Comparison of ENCODE assay signal across 1 cellular context in the genomic region with DNA sequence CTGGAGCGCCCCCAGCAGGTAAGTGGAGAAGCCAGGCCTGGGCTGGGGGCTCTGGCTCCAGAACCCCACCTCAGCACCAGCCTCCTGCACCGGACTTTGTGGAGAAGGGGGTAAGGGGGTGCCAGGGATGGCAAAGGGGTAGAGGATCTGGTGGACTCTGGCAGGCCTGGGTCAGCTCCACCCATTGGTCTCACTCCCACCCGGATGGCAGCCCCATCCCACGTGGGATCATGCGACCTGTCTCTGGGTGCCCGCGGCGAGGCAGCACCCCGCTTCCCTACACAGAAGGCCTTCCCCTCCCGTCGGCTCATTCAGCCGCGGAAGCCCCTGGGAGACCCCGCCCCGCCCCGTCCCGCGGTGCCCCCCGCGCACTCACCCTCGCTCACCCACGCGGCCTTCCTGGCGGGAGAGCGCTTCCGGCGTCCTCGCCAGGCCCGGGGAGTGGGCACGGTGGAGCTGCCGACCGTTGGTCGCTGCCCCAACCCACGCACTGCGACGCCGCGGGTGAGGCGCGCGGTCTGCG.
TF ChIP-seq lines count a peak whose summit lies in the region.

No MANE protein-coding gene starts in this region.

TF ChIP-seq in H1, 55 proteins besides CTCF, POLR2A, EP300 and RAD21:
- peak; percentile 40; the same call in 1 of the 2 replicates for TF ChIP-seq PHF8 (conservative IDR thresholded peaks at IDR 0.05; ENCODE audit: low read depth, low read length)
- peak; percentile 3; the same call in 1 of the 2 replicates for TF ChIP-seq TAF1 (IDR thresholded peaks at IDR 0.05; ENCODE audit: low read depth, low read length)
- TF ChIP-seq, protein P1, sequence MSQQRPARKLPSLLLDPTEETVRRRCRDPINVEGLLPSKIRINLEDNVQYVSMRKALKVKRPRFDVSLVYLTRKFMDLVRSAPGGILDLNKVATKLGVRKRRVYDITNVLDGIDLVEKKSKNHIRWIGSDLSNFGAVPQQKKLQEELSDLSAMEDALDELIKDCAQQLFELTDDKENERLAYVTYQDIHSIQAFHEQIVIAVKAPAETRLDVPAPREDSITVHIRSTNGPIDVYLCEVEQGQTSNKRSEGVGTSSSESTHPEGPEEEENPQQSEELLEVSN (IDR thresholded peaks at IDR 0.05), result no peak; the same call in 1 of the 2 replicates
- TF ChIP-seq, protein P2, sequence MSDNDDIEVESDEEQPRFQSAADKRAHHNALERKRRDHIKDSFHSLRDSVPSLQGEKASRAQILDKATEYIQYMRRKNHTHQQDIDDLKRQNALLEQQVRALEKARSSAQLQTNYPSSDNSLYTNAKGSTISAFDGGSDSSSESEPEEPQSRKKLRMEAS (IDR thresholded peaks at IDR 0.05), result peak; percentile 67
